28 cellular contexts compared by ENCODE assay signal in the genomic region with DNA sequence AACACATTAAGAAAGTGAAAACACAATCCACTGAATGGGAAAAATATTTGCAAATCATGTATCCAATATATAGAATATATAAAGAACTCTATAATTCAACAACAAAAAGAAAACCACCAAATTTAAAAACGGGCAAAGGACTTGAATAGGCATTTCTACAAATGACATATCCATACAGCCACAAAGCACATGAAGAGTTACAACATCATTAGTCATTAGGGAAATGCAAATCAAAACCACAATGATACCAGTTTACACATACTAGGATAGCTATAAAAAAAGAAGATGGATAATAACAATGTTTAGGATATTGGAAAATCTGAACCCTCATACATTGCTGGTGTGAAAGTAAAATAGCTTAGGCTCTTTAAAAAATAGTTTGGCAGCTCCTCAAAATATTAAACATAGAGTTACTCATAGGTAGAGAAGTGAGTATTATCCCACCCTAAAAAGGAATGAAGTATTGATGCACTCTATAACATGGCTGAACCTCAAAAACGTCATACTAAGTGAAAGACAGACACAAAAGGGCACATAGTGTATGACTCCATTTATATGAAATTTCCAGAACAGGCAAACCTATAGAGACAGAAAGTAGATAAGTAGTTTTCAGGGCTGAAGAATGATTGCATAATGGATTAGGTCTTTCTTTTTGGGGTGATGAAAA. TPM values are rescaled to one million over a fixed set of nuclear protein-coding genes. Genes with fewer than 3 reads are reported as not detected.
"Had no signal": no experiment of that assay in that cellular context is flagged by ENCODE, and none has a peak within 500 bp of the region (broad histone marks: within the 10 kb centered on the region; RNA-seq: fewer than 3 reads in every experiment).

No MANE protein-coding gene starts in this region.

- H3K4me2 ChIP-seq: KMS-11, SK-N-SH had no signal

- H3K9me3 Mint-ChIP-seq: activated T-helper 2 cell treated with anti-CD3 and anti-CD28 coated beads, Interferon-gamma antibody, Interleukin-2, Interleukin-4, amounts not matched to agents 10 μg/mL and 5 μg/mL and 100 μg/mL, durations not matched to agents 14 hours and 24 hours and 36 hours had no signal

- H3K4me3 Mint-ChIP-seq: activated CD8-positive, alpha-beta T cell treated with anti-CD3 and anti-CD28 coated beads for 36 hours; brain had no signal

- H3K27me3 Mint-ChIP-seq: activated CD8-positive, alpha-beta T cell treated with anti-CD3 and anti-CD28 coated beads for 36 hours had no signal

- H3K27ac Mint-ChIP-seq: activated CD8-positive, alpha-beta T cell treated with anti-CD3 and anti-CD28 coated beads for 36 hours; activated T-helper 2 cell treated with anti-CD3 and anti-CD28 coated beads, Interferon-gamma antibody, Interleukin-2, Interleukin-4, amounts not matched to agents 10 μg/mL and 5 μg/mL and 100 μg/mL, durations not matched to agents 14 hours and 24 hours and 36 hours; brain had no signal

- H3K9me3 ChIP-seq: SJCRH30, SK-N-SH had no signal

- H3K27ac ChIP-seq: KMS-11, RWPE1, SJCRH30, VCaP had no signal

- H3K9ac ChIP-seq: KMS-11, SK-N-SH had no signal

- H3K27me3 ChIP-seq: SJCRH30 had no signal

- H3K4me1 ChIP-seq: SJCRH30 had no signal

- DNase-seq: activated CD4-positive, CD25-positive, alpha-beta regulatory T cell; activated CD8-positive, alpha-beta memory T cell treated with anti-CD3 and anti-CD28 coated beads, Interleukin-2, amount 50 U/mL, for 4 hours; activated CD8-positive, alpha-beta T cell treated with anti-CD3 and anti-CD28 coated beads for 36 hours; activated gamma-delta T cell treated with Interleukin-2 at 50 U/mL for 16 hours; activated naive CD4-positive, alpha-beta T cell treated with anti-CD3 and anti-CD28 coated beads, Interleukin-2, amount 50 U/mL, for 16 hours; activated T-cell treated with anti-CD3 and anti-CD28 coated beads, Interleukin-2, amount 50 U/mL, for 1 hour; amygdala; cerebellar nuclear complex; NCI-H1105 treated with DMSO at 0.1 percent for 48 hours; NCI-H1436 treated with DMSO at 0.1 percent for 48 hours; NCI-H187; NCI-H2081; NCI-H510A treated with DMSO at 0.1 percent for 48 hours; NCI-H69; NK-92 treated with Interleukin-12 subunit alpha and Interleukin-12 subunit beta, amount 100 ng/mL, for 24 hours; Right ventricle myocardium superior; SJCRH30; SK-N-SH; T-helper 1 cell had no signal

- H3K36me3 Mint-ChIP-seq: brain had no signal

- ATAC-seq: activated CD8-positive, alpha-beta T cell treated with anti-CD3 and anti-CD28 coated beads for 36 hours had no signal

- H3K4me3 ChIP-seq: SJCRH30 had no signal

- H3K36me3 ChIP-seq: SJCRH30 had no signal

RNA-seq across cellular contexts. Expression of gene ZPBP, which starts 4.5 kb away (rescaled TPM):
- total RNA-seq: activated T-helper 2 cell treated with anti-CD3 and anti-CD28 coated beads, Interferon-gamma antibody, Interleukin-2, Interleukin-4, amounts not matched to agents 10 μg/mL and 5 μg/mL and 100 μg/mL, durations not matched to agents 14 hours and 24 hours and 36 hours; astrocyte; cardiac septum; MCF 10A; Right ventricle myocardium superior; SJCRH30; T-helper 2 cell treated with Interferon-gamma antibody and Interleukin-4, amounts not matched to agents 100 ng/mL and 5 ng/mL, for 36 hours had no signal
- polyA plus RNA-seq: SK-N-SH had no signal
